In genomic region chr19:49690656-49691242, GRCh38 we compare ENCODE assay signal across 1 cellular context.
A peak's percentile ranks its signal among the peaks of the same experiment; 100 is the strongest.
TF ChIP-seq lines count a peak whose summit lies in the region.

Gene CPT1C (plus strand): TSS chr19:49691116. CDS start chr19:49692253, 1,137 bp downstream.

TF ChIP-seq in H1, 55 proteins besides CTCF, POLR2A, EP300 and RAD21:
- TF ChIP-seq CBX8 (IDR thresholded peaks at IDR 0.05; ENCODE audit: borderline replicate concordance, low read depth, low read length) (no peak), CBX5 (IDR thresholded peaks at IDR 0.05; ENCODE audit: low read depth, low read length) (no peak), CREB1 (IDR thresholded peaks at IDR 0.05) (0 out of 2 replicates have a peak, but pooled peaks have one; percentile 19), USF2 (IDR thresholded peaks at IDR 0.05; ENCODE audit: low read length) (no peak), GTF2F1 (IDR thresholded peaks at IDR 0.05; ENCODE audit: borderline replicate concordance, low read depth, low read length) (0 out of 2 replicates have a peak, but pooled peaks have one; percentile 73), SIRT6 (IDR thresholded peaks at IDR 0.05; ENCODE audit: low read length) (no peak), BCL11A (IDR thresholded peaks at IDR 0.05; ENCODE audit: low read depth in 2 of 2, low read length in 2 of 2) (no peak), CTBP2 (IDR thresholded peaks at IDR 0.05; ENCODE audit: borderline replicate concordance, insufficient read depth, insufficient read length, low read length) (no peak), TBP (IDR thresholded peaks at IDR 0.05; ENCODE audit: low read depth, low read length) (peak; percentile 96), TAF1 (IDR thresholded peaks at IDR 0.05; ENCODE audit: low read depth, low read length) (peak; percentile 99), SRF (IDR thresholded peaks at IDR 0.05; ENCODE audit: low read depth, low read length) (no peak), CHD7 (IDR thresholded peaks at IDR 0.05; ENCODE audit: insufficient replicate concordance, low read length) (no peak), ASH2L (IDR thresholded peaks at IDR 0.05; ENCODE audit: low read length) (no peak), RNF2 (IDR thresholded peaks at IDR 0.05; ENCODE audit: borderline replicate concordance, low read depth, low read length, missing control alignments, poor library complexity, severe bottlenecking) (no peak), RFX5 (IDR thresholded peaks at IDR 0.05; ENCODE audit: borderline replicate concordance, low read depth, low read length) (no peak), TCF12 (IDR thresholded peaks at IDR 0.05; ENCODE audit: low read depth, low read length) (0 out of 2 replicates have a peak, but pooled peaks have one; percentile 50), SAP30 (IDR thresholded peaks at IDR 0.05; ENCODE audit: insufficient read depth, insufficient replicate concordance, low read length) (peak; percentile 64), YY1 (IDR thresholded peaks at IDR 0.05; ENCODE audit: low read depth, low read length) (no peak), MAFK (IDR thresholded peaks at IDR 0.05; ENCODE audit: low read depth, low read length) (no peak), EZH2 (IDR thresholded peaks at IDR 0.05; ENCODE audit: low read depth, low read length, severe bottlenecking) (no peak), CHD1 (IDR thresholded peaks at IDR 0.05; ENCODE audit: low read depth, low read length) (no peak), NRF1 (IDR thresholded peaks at IDR 0.05; ENCODE audit: low read depth, low read length) (no peak), SP2 (IDR thresholded peaks at IDR 0.05; ENCODE audit: low read length) (no peak), HDAC2 (IDR thresholded peaks at IDR 0.05; ENCODE audit: borderline replicate concordance in 1 of 2, low read depth in 2 of 2, low read length in 2 of 2) (no peak; a peak in 1 of 4 replicates), SIX5 (IDR thresholded peaks at IDR 0.05; ENCODE audit: low read depth, low read length) (no peak), GABPA (IDR thresholded peaks at IDR 0.05; ENCODE audit: borderline replicate concordance, insufficient read depth, low read length) (no peak), POU5F1 (IDR thresholded peaks at IDR 0.05; ENCODE audit: low read depth, low read length) (no peak), FOSL1 (IDR thresholded peaks at IDR 0.05; ENCODE audit: insufficient read depth, low read depth, low read length) (no peak), TAF7 (optimal IDR thresholded peaks at IDR 0.05; ENCODE audit: borderline replicate concordance, low read depth, low read length) (peak; percentile 98), NANOG (IDR thresholded peaks at IDR 0.05; ENCODE audit: insufficient read depth, low read depth, low read length, poor library complexity, severe bottlenecking) (no peak), CEBPB (IDR thresholded peaks at IDR 0.05; ENCODE audit: low read depth, low read length) (no peak), BRCA1 (IDR thresholded peaks at IDR 0.05; ENCODE audit: low read depth, low read length) (no peak), SP1 (IDR thresholded peaks at IDR 0.05; ENCODE audit: low read depth, low read length) (peak; percentile 58), ATF3 (IDR thresholded peaks at IDR 0.05; ENCODE audit: insufficient read depth, low read depth, low read length) (no peak), TEAD4 (IDR thresholded peaks at IDR 0.05; ENCODE audit: low read depth, low read length) (no peak), SIN3A (conservative IDR thresholded peaks at IDR 0.05 in 1 of 2, IDR thresholded peaks at IDR 0.05 in 1 of 2; ENCODE audit: low read depth in 1 of 2, low read length in 2 of 2) (no peak), PHF8 (conservative IDR thresholded peaks at IDR 0.05; ENCODE audit: low read depth, low read length) (peak; percentile 62), RXRA (IDR thresholded peaks at IDR 0.05; ENCODE audit: insufficient read depth, low read depth, low read length) (no peak), POLR2AphosphoS5 (IDR thresholded peaks at IDR 0.05; ENCODE audit: low read depth, low read length) (peak; percentile 93), KDM1A (IDR thresholded peaks at IDR 0.05; ENCODE audit: borderline replicate concordance, low read length) (no peak), MAX (IDR thresholded peaks at IDR 0.05) (no peak)
- TF ChIP-seq, protein P1, sequence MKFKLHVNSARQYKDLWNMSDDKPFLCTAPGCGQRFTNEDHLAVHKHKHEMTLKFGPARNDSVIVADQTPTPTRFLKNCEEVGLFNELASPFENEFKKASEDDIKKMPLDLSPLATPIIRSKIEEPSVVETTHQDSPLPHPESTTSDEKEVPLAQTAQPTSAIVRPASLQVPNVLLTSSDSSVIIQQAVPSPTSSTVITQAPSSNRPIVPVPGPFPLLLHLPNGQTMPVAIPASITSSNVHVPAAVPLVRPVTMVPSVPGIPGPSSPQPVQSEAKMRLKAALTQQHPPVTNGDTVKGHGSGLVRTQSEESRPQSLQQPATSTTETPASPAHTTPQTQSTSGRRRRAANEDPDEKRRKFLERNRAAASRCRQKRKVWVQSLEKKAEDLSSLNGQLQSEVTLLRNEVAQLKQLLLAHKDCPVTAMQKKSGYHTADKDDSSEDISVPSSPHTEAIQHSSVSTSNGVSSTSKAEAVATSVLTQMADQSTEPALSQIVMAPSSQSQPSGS (IDR thresholded peaks at IDR 0.05; ENCODE audit: low read length) = no peak
TF ChIP-seq in H1: peak in this region for 10.
